ENCODE assay signal across 18 cellular contexts in the genomic region with DNA sequence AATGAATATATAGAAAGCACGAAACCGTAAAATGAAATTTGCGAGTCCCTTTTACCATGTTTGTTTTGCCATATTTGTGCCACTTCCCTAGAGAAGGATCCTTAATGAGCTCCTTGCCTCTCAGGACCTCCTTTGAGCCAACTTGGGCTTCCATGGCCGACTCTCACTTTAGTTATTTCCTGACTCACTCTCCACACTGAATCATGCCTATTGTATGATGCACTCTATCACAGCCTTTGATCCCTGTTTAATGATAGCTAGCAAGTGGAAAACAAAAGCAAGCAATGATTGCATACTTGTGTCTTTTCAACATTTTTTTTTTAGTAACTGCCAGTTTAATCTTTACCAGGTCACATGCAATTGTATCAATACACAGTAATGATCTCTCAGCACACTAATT.
DNase-seq lines count a peak whose midpoint lies in the region; ATAC-seq and TF ChIP-seq lines count a peak whose summit lies in the region.
"Had no signal": no experiment of that assay in that cellular context is flagged by ENCODE, and none has a peak within 500 bp of the region (broad histone marks: within the 10 kb centered on the region; RNA-seq: fewer than 3 reads in every experiment).

No MANE protein-coding gene starts in this region.

- in situ Hi-C loops in astrocyte of the spinal cord (cut with HindIII; ENCODE audit: low sequenced_read_pairs) = no loop called here

- CTCF ChIA-PET in CD8-positive, alpha-beta T cell (lab: Charles Lee) = no interaction called here

- POLR2A ChIA-PET in CD8-positive, alpha-beta T cell (lab: Charles Lee) = no interaction called here

- H3K4me3 ChIP-seq in AG10803 (ENCODE audit: low read length) (no peak overlapping the region), astrocyte of the spinal cord (ENCODE audit: low read depth, low read length) (no peak overlapping the region)
- H3K4me3 ChIP-seq in CD8-positive, alpha-beta T cell (ENCODE audit: low read depth, low read length) = no peak overlapping the region
- H3K4me3 ChIP-seq: esophagus squamous epithelium, GM23338, ovary, thyroid gland had no signal

- no peaks in the 10 kb centered on the region for H3K4me1 Mint-ChIP-seq in CD8-positive, alpha-beta T cell (ENCODE audit: low read depth)
- H3K4me1 Mint-ChIP-seq in progenitor cell of endocrine pancreas (ENCODE audit: low read depth) = peaks cover 4% of the 10 kb centered on the region
- H3K4me1 Mint-ChIP-seq: B cell, GM23338 had no signal

- intact Hi-C loops in CD8-positive, alpha-beta T cell (cut with DNase I, micrococcal nuclease) = no loop called here

- no peak for ATAC-seq in CD8-positive, alpha-beta T cell
- ATAC-seq in HG02763 (IDR thresholded peaks at IDR 0.05; ENCODE audit: unreplicated experiment) = no peak
- ATAC-seq: GM23338 had no signal

- no peak overlapping the region for H3K4me3 Mint-ChIP-seq in CD8-positive, alpha-beta T cell
- H3K4me3 Mint-ChIP-seq in progenitor cell of endocrine pancreas (ENCODE audit: low read depth) = no peak overlapping the region
- H3K4me3 Mint-ChIP-seq: activated naive CD8-positive, alpha-beta T cell; B cell; GM23338 had no signal

- H3K27ac Mint-ChIP-seq in CD8-positive, alpha-beta T cell = no peak overlapping the region
- H3K27ac Mint-ChIP-seq in progenitor cell of endocrine pancreas = no peak overlapping the region
- H3K27ac Mint-ChIP-seq: activated naive CD8-positive, alpha-beta T cell; B cell; GM23338 had no signal

- H3K9me3 Mint-ChIP-seq in CD8-positive, alpha-beta T cell = no peaks in the 10 kb centered on the region
- H3K9me3 Mint-ChIP-seq in progenitor cell of endocrine pancreas (ENCODE audit: low read depth) = peaks cover 15% of the 10 kb centered on the region

- H3K36me3 Mint-ChIP-seq in CD8-positive, alpha-beta T cell = no peaks in the 10 kb centered on the region
- H3K36me3 Mint-ChIP-seq in progenitor cell of endocrine pancreas (ENCODE audit: insufficient read depth) = peaks cover 3% of the 10 kb centered on the region
- H3K36me3 Mint-ChIP-seq: activated naive CD8-positive, alpha-beta T cell had no signal

- H3K27ac ChIP-seq in CD8-positive, alpha-beta T cell (ENCODE audit: low read depth, low read length) = no peak overlapping the region
- H3K27ac ChIP-seq: esophagus squamous epithelium, ovary, thyroid gland had no signal

- H3K36me3 ChIP-seq in CD8-positive, alpha-beta T cell (ENCODE audit: insufficient read depth, low read length) = no peaks in the 10 kb centered on the region
- H3K36me3 ChIP-seq: esophagus squamous epithelium, ovary, thyroid gland had no signal

- no peaks in the 10 kb centered on the region for H3K27me3 Mint-ChIP-seq in CD8-positive, alpha-beta T cell (ENCODE audit: low read depth)
- no peaks in the 10 kb centered on the region for H3K27me3 Mint-ChIP-seq in progenitor cell of endocrine pancreas
- H3K27me3 Mint-ChIP-seq: activated naive CD8-positive, alpha-beta T cell; B cell had no signal

- DNase-seq in AG10803 (ENCODE audit: low read depth) (peak; percentile 38), LoVo (ENCODE audit: low spot score) (peak; percentile 28), astrocyte of the spinal cord (ENCODE audit: low read depth, low spot score) (peak; percentile 53), kidney glomerular epithelial cell (lab: John Stamatoyannopoulos, UW) (peak; percentile 67), NCI-H1436 treated with DMSO at 0.1 percent for 48 hours (lab: John Stamatoyannopoulos, UW) (no peak), progenitor cell of endocrine pancreas (ENCODE audit: low spot score, unreplicated experiment) (no peak)
- no peak for DNase-seq in CD8-positive, alpha-beta T cell
- DNase-seq: activated CD4-positive, CD25-positive, alpha-beta regulatory T cell; activated CD8-positive, alpha-beta memory T cell treated with anti-CD3 and anti-CD28 coated beads, Interleukin-2, amount 50 U/mL, for 4 hours; esophagus squamous epithelium; NCI-H1048; NCI-H2227 treated with DMSO at 0.1 percent for 48 hours; ovary; thyroid gland had no signal

- TF ChIP-seq CTCF in AG10803 (conservative IDR thresholded peaks at IDR 0.05; ENCODE audit: low read length) = no peak
- no peak for TF ChIP-seq CTCF in astrocyte of the spinal cord (IDR thresholded peaks at IDR 0.05; ENCODE audit: low read depth, low read length)
- no peak for TF ChIP-seq CTCF in CD8-positive, alpha-beta T cell (IDR thresholded peaks at IDR 0.05)
- no peak for TF ChIP-seq CTCF in progenitor cell of endocrine pancreas (IDR thresholded peaks at IDR 0.05; ENCODE audit: unreplicated experiment)

- no peaks in the 10 kb centered on the region for H3K4me1 ChIP-seq in CD8-positive, alpha-beta T cell (ENCODE audit: insufficient read depth, low read length)
- H3K4me1 ChIP-seq: esophagus squamous epithelium, thyroid gland had no signal

- no peaks in the 10 kb centered on the region for H3K27me3 ChIP-seq in CD8-positive, alpha-beta T cell (ENCODE audit: insufficient read depth, low read length)
- H3K27me3 ChIP-seq: esophagus squamous epithelium, ovary, thyroid gland had no signal

- no peaks in the 10 kb centered on the region for H3K9me3 ChIP-seq in CD8-positive, alpha-beta T cell (ENCODE audit: low read length)
- H3K9me3 ChIP-seq: esophagus squamous epithelium, ovary, thyroid gland had no signal

Comparison
In these comparisons a context has a peak if more than half of its experiments do, and no peak if none do; other contexts are left out.
1. DNase-seq: peak in AG10803 (single experiment), LoVo (single experiment), astrocyte of the spinal cord (single experiment) and kidney glomerular epithelial cell (single experiment); none in CD8-positive, alpha-beta T cell (0 of 7), NCI-H1436 treated with DMSO at 0.1 percent for 48 hours (single experiment) and progenitor cell of endocrine pancreas (single experiment).